In the genomic region with DNA sequence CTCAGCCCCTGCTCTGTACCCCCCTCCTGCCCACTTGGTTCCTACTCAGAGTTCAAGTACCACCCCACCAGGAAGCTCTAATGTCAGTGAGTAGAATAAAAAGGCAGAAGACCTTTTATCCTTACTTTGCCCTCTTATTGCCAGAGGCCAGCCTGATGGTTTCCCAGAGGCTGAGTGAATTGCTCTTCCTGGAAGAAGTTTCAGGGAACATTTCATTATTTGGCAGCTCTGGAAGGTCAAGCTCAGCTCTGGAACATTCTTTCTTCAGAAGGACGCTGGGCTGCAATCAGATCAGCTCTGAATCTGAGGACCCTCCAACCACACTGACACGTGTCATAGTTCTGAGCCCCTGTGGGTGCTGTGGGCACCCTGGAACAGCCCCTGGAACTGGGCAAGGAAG, we compare ENCODE assay signal across 1 cellular context.
TF ChIP-seq lines count a peak whose summit lies in the region.

No MANE protein-coding gene starts in this region.

TF ChIP-seq in HepG2, 621 proteins besides CTCF, POLR2A, EP300 and RAD21 (continued from another document):
- TF ChIP-seq ZNF407 (CRISPR knock-in tag; IDR thresholded peaks at IDR 0.05; ENCODE audit: not compliant biosample characterization) = no peak
- TF ChIP-seq, protein P1, sequence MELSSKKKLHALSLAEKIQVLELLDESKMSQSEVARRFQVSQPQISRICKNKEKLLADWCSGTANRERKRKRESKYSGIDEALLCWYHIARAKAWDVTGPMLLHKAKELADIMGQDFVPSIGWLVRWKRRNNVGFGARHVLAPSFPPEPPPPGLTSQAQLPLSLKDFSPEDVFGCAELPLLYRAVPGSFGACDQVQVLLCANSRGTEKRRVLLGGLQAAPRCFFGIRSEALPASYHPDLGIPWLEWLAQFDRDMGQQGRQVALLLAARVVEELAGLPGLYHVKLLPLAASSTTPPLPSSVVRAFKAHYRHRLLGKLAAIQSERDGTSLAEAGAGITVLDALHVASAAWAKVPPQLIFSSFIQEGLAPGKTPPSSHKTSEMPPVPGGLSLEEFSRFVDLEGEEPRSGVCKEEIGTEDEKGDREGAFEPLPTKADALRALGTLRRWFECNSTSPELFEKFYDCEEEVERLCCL (CRISPR knock-in tag; IDR thresholded peaks at IDR 0.05; ENCODE audit: borderline replicate concordance) = no peak
- no peak for TF ChIP-seq ZNF3 (CRISPR knock-in tag; IDR thresholded peaks at IDR 0.05)
- TF ChIP-seq ZNF567 (CRISPR knock-in tag; IDR thresholded peaks at IDR 0.05; ENCODE audit: borderline replicate concordance) = no peak
- no peak for TF ChIP-seq ZNF839 (CRISPR knock-in tag; IDR thresholded peaks at IDR 0.05; ENCODE audit: borderline replicate concordance)
- TF ChIP-seq KDM6A (CRISPR knock-in tag; IDR thresholded peaks at IDR 0.05; ENCODE audit: low read depth) = no peak
- TF ChIP-seq RBFOX2 (IDR thresholded peaks at IDR 0.05; ENCODE audit: low read depth, low read length) = no peak
- no peak for TF ChIP-seq TEAD2 (CRISPR knock-in tag; IDR thresholded peaks at IDR 0.05)
- no peak for TF ChIP-seq IKZF5 (CRISPR knock-in tag; IDR thresholded peaks at IDR 0.05)
- no peak for TF ChIP-seq GTF2F1 (IDR thresholded peaks at IDR 0.05; ENCODE audit: low read length)
- no peak for TF ChIP-seq ZNF724P (CRISPR knock-in tag; IDR thresholded peaks at IDR 0.05; ENCODE audit: borderline replicate concordance)
- no peak for TF ChIP-seq CHCHD3 (CRISPR knock-in tag; IDR thresholded peaks at IDR 0.05)
- TF ChIP-seq, protein P2, sequence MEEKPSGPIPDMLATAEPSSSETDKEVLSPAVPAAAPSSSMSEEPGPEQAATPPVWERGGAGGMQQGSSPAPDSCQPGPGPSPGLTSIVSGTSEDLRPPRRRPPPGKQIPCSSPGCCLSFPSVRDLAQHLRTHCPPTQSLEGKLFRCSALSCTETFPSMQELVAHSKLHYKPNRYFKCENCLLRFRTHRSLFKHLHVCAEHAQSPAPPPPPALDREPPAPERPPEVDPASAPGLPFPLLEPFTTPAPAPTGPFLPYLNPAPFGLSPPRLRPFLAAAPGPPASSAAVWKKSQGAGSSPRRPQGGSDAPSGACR (CRISPR knock-in tag; IDR thresholded peaks at IDR 0.05) = no peak
- TF ChIP-seq TRAFD1 (CRISPR knock-in tag; IDR thresholded peaks at IDR 0.05; ENCODE audit: borderline replicate concordance) = no peak
- no peak for TF ChIP-seq ZNF331 (CRISPR knock-in tag; IDR thresholded peaks at IDR 0.05)
- no peak for TF ChIP-seq FOXK1 (CRISPR knock-in tag; IDR thresholded peaks at IDR 0.05; ENCODE audit: borderline replicate concordance, low read depth)
